Comparison of ENCODE assay signal across 15 cellular contexts in genomic region chr2:61949458-61950107, GRCh38. TPM values are rescaled to one million over a fixed set of nuclear protein-coding genes. Genes with fewer than 3 reads are reported as not detected.
A peak's percentile ranks its signal among the peaks of the same experiment; 100 is the strongest.
DNase-seq lines count a peak whose midpoint lies in the region; ATAC-seq and TF ChIP-seq lines count a peak whose summit lies in the region.
"Had no signal": no experiment of that assay in that cellular context is flagged by ENCODE, and none has a peak within 500 bp of the region (broad histone marks: within the 10 kb centered on the region; RNA-seq: fewer than 3 reads in every experiment).

No MANE protein-coding gene starts in this region.

- H3K27me3 ChIP-seq in lung (ENCODE audit: control insufficient read depth, insufficient read depth) (no peaks in the 10 kb centered on the region), tibial artery (no peaks in the 10 kb centered on the region)

- TF ChIP-seq CTCF in lung (IDR thresholded peaks at IDR 0.05; ENCODE audit: control extremely low read depth, extremely low read depth) (no peak), tibial artery (IDR thresholded peaks at IDR 0.05) (no peak)

- no peaks in the 10 kb centered on the region for H3K36me3 ChIP-seq in lung (ENCODE audit: control insufficient read depth in 2 of 2, insufficient read depth in 2 of 2, low read length in 2 of 2)
- H3K36me3 ChIP-seq in tibial artery = no peaks in the 10 kb centered on the region

- intact Hi-C loops in tibial artery (cut with DNase I; ENCODE audit: low total_unique reads) = no loop called here

- H3K4me1 ChIP-seq in lung (ENCODE audit: control insufficient read depth in 2 of 2, insufficient read depth in 2 of 2, low read length in 2 of 2) = peaks cover 2 to 20% of the 10 kb centered on the region in 2 donors
- H3K4me1 ChIP-seq in tibial artery = peaks cover 0 to 60% (median 19%) of the 10 kb centered on the region in 4 donors

- ATAC-seq in lung (ENCODE audit: insufficient read depth, low FRiP score) (no peak), HG03460 (IDR thresholded peaks at IDR 0.05; ENCODE audit: unreplicated experiment) (no peak), GM19463 (IDR thresholded peaks at IDR 0.05; ENCODE audit: unreplicated experiment) (no peak), HG02759 (IDR thresholded peaks at IDR 0.05; ENCODE audit: unreplicated experiment) (no peak)
- ATAC-seq: CD8-positive, alpha-beta T cell; naive thymus-derived CD4-positive, alpha-beta T cell had no signal

- H3K27ac ChIP-seq in lung (ENCODE audit: low read depth in 1 of 2, low read length in 1 of 2) (peak overlapping the region; percentile 39 to 49), tibial artery (peak overlapping the region; percentile 58 to 75)

- WGBS in lung, 2 donors = 54 to 63% methylated on average over 5 of the region's 5 CpGs

- DNase-seq in DMS53 (lab: John Stamatoyannopoulos, UW) (peak; percentile 44), DMS53 treated with DMSO at 0.1 percent for 48 hours (lab: John Stamatoyannopoulos, UW; ENCODE audit: unreplicated experiment) (no peak), astrocyte of the hippocampus (ENCODE audit: low read depth, low spot score) (peak; percentile 35), lung (ENCODE audit: low spot score) (no peak), tibial artery (no peak)
- DNase-seq: 8988T; activated naive CD4-positive, alpha-beta T cell; CD8-positive, alpha-beta T cell; naive thymus-derived CD4-positive, alpha-beta T cell; NCI-H1694; NCI-H774; stimulated activated naive CD4-positive, alpha-beta T cell had no signal

- H3K4me3 ChIP-seq in lung (no peak overlapping the region), tibial artery (no peak overlapping the region)

- H3K9me3 ChIP-seq in lung (ENCODE audit: control insufficient read depth in 2 of 2, insufficient read depth in 1 of 2, low read length in 1 of 2) (no peaks in the 10 kb centered on the region), tibial artery (no peaks in the 10 kb centered on the region)

RNA-seq across cellular contexts. Expression of gene COMMD1, which starts 44.1 kb away (rescaled TPM):
- 10 to 100 TPM; 32.3 to 41.7 TPM for total RNA-seq in lung
- polyA plus RNA-seq in lung = 10 to 100 TPM; 31.0 to 38.1 TPM

Comparison
In these comparisons a context has a peak if more than half of its experiments do, and no peak if none do; other contexts are left out.
1. DNase-seq: peak in DMS53 (single experiment) and astrocyte of the hippocampus (single experiment); none in DMS53 treated with DMSO at 0.1 percent for 48 hours (single experiment), lung (single experiment) and tibial artery (0 of 2).